Comparison of ENCODE assay signal across 22 cellular contexts in genomic region chr5:37803487-37803886, GRCh38. TPM values are rescaled to one million over a fixed set of nuclear protein-coding genes. Genes with fewer than 3 reads are reported as not detected.
"Had no signal": no experiment of that assay in that cellular context is flagged by ENCODE, and none has a peak within 500 bp of the region (broad histone marks: within the 10 kb centered on the region; RNA-seq: fewer than 3 reads in every experiment).

No MANE protein-coding gene starts in this region.

- H3K4me3 ChIP-seq: coronary artery, dorsolateral prefrontal cortex, esophagus muscularis mucosa, gastrocnemius medialis, heart right ventricle, left lung, lower lobe of right lung, mucosa of descending colon had no signal

- ATAC-seq: gastrocnemius medialis; heart right ventricle; left cardiac atrium; left lung; left ventricle myocardium superior; lower lobe of right lung; mucosa of descending colon; naive thymus-derived CD8-positive, alpha-beta T cell had no signal

- DNase-seq: dermis blood vessel endothelial cell; dorsolateral prefrontal cortex; effector CD4-positive, alpha-beta T cell; effector memory CD4-positive, alpha-beta T cell; foreskin melanocyte; gastrocnemius medialis; glutamatergic neuron; heart right ventricle; hippocampal formation; left cardiac atrium; left lung; left ventricle myocardium superior; lower lobe of right lung; mesenchymal stem cell; mucosa of descending colon; naive B cell; naive thymus-derived CD8-positive, alpha-beta T cell had no signal

RNA-seq across cellular contexts. Expression of gene GDNF, which starts 36.4 kb away (rescaled TPM):
- total RNA-seq: dermis blood vessel endothelial cell; endothelial cell of umbilical vein; glomerular endothelial cell; left lung; lower lobe of right lung; lung microvascular endothelial cell; naive thymus-derived CD8-positive, alpha-beta T cell had no signal
- polyA plus RNA-seq: endothelial cell of umbilical vein; naive thymus-derived CD8-positive, alpha-beta T cell had no signal
